35 cellular contexts compared by ENCODE assay signal in the genomic region with DNA sequence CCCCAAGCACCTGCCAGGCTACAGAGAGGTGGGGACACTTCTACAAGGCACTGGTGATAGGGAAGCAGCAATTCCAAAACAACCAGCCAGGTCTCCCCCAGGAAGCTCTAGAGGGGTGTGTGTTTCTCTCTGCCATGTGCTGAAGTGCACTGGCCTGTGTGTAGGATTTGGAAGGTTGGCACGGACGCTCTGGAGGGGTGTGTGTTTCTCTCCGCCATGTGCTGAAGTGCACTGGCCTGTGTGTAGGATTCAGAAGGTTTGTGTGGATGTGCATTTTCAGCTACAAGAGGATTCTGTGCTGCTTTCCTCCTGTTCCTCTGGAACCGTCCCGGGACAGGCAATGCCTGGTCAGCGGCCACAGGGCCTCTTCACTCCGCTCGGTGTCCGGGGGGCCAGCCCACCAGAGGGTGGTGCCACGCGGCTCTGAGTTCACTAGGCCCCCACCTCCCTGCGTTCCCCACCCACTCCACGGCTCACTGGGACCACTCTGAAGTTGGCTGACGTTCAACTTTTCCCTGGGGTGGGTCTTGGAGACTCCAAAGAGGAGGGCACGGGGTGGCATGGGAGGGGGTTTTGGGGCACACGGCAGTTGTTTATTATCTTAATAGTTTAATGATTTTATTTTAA.
"Had no signal": no experiment of that assay in that cellular context is flagged by ENCODE, and none has a peak within 500 bp of the region (broad histone marks: within the 10 kb centered on the region; RNA-seq: fewer than 3 reads in every experiment).

No MANE protein-coding gene starts in this region.

- H3K36me3 Mint-ChIP-seq: activated naive CD4-positive, alpha-beta T cell treated with anti-CD3 and anti-CD28 coated beads, Interleukin-2, amount 50 U/mL, for 72 hours had no signal

- H3K36me3 ChIP-seq: adrenal gland, breast epithelium, MG63, Peyer's patch, SJSA1 had no signal

- H3K4me1 ChIP-seq: adrenal gland, body of pancreas, breast epithelium, Peyer's patch, SJSA1 had no signal

- H3K9me3 ChIP-seq: adrenal gland, body of pancreas, MG63, Peyer's patch, SK-N-SH had no signal

- H3K27ac Mint-ChIP-seq: activated CD4-positive, alpha-beta T cell treated with anti-CD3 and anti-CD28 coated beads for 36 hours; activated CD4-positive, alpha-beta T cell treated with anti-CD3 and anti-CD28 coated beads, Interleukin-2, amount 10 ng/mL, durations not matched to agents 7 days and 5 days; activated naive CD4-positive, alpha-beta T cell treated with anti-CD3 and anti-CD28 coated beads for 36 hours; activated T-cell treated with anti-CD3 and anti-CD28 coated beads, Interleukin-2, amount 50 U/mL, for 72 hours; activated T-helper 17 cell treated with anti-CD3 and anti-CD28 coated beads, Interleukin-2, amount 50 U/mL, for 72 hours; T-helper 1 cell treated with Interleukin-12 subunit alpha and Interleukin-12 subunit beta and Interleukin-4 antibody, amounts not matched to agents 30 μg/mL and 1 μg/mL, for 36 hours; T-helper 2 cell treated with Interferon-gamma antibody and Interleukin-4, amounts not matched to agents 5 μg/mL and 100 μg/mL, for 36 hours had no signal

- FAIRE-seq: astrocyte, TTC549 had no signal

- H3K4me1 Mint-ChIP-seq: activated CD4-positive, alpha-beta T cell treated with anti-CD3 and anti-CD28 coated beads for 36 hours; activated CD4-positive, alpha-beta T cell treated with anti-CD3 and anti-CD28 coated beads, Interleukin-2, amount 10 ng/mL, durations not matched to agents 7 days and 5 days; activated T-helper 17 cell treated with anti-CD3 and anti-CD28 coated beads, Interleukin-2, amount 50 U/mL, for 72 hours had no signal

- ATAC-seq: activated CD4-positive, alpha-beta T cell treated with anti-CD3 and anti-CD28 coated beads for 36 hours; activated naive CD4-positive, alpha-beta T cell treated with anti-CD3 and anti-CD28 coated beads, Interleukin-2, amount 50 U/mL, for 72 hours; activated T-cell treated with anti-CD3 and anti-CD28 coated beads, Interleukin-2, amount 50 U/mL, for 72 hours; activated T-helper 17 cell treated with anti-CD3 and anti-CD28 coated beads, Interleukin-2, amount 50 U/mL, for 72 hours; body of pancreas; PC-3 had no signal

- H3K4me3 Mint-ChIP-seq: activated CD4-positive, alpha-beta T cell treated with anti-CD3 and anti-CD28 coated beads for 36 hours; activated CD4-positive, alpha-beta T cell treated with anti-CD3 and anti-CD28 coated beads, Interleukin-2, amount 10 ng/mL, durations not matched to agents 7 days and 5 days; activated naive CD4-positive, alpha-beta T cell treated with anti-CD3 and anti-CD28 coated beads for 36 hours; activated T-cell treated with anti-CD3 and anti-CD28 coated beads, Interleukin-2, amount 50 U/mL, for 72 hours; activated T-helper 17 cell treated with anti-CD3 and anti-CD28 coated beads, Interleukin-2, amount 50 U/mL, for 72 hours; T-helper 1 cell treated with Interleukin-12 subunit alpha and Interleukin-12 subunit beta and Interleukin-4 antibody, amounts not matched to agents 30 μg/mL and 1 μg/mL, for 36 hours; T-helper 2 cell treated with Interferon-gamma antibody and Interleukin-4, amounts not matched to agents 5 μg/mL and 100 μg/mL, for 36 hours had no signal

- H3K9ac ChIP-seq: SK-N-SH had no signal

- H3K4me2 ChIP-seq: SK-N-SH had no signal

- H3K4me3 ChIP-seq: adrenal gland, body of pancreas, breast epithelium, MG63, Peyer's patch, SJSA1 had no signal

- H3K27me3 ChIP-seq: adrenal gland, body of pancreas, Peyer's patch, SJSA1 had no signal

- H3K27ac ChIP-seq: adrenal gland, body of pancreas, breast epithelium, Peyer's patch, SJSA1 had no signal

- H3K9me3 Mint-ChIP-seq: activated CD4-positive, alpha-beta T cell treated with anti-CD3 and anti-CD28 coated beads, Interleukin-2, amount 10 ng/mL, durations not matched to agents 7 days and 5 days; activated naive CD4-positive, alpha-beta T cell treated with anti-CD3 and anti-CD28 coated beads for 36 hours; T-helper 1 cell treated with Interleukin-12 subunit alpha and Interleukin-12 subunit beta and Interleukin-4 antibody, amounts not matched to agents 30 μg/mL and 1 μg/mL, for 36 hours; T-helper 2 cell treated with Interferon-gamma antibody and Interleukin-4, amounts not matched to agents 5 μg/mL and 100 μg/mL, for 36 hours had no signal

- DNase-seq: activated CD4-positive, alpha-beta T cell treated with anti-CD3 and anti-CD28 coated beads for 36 hours; activated CD4-positive, alpha-beta T cell treated with anti-CD3 and anti-CD28 coated beads, Interleukin-2, amount 10 ng/mL, durations not matched to agents 7 days and 5 days; activated CD4-positive, alpha-beta T cell treated with anti-CD3 and anti-CD28 coated beads, Interleukin-2, amount 50 U/mL, for 48 hours; activated CD8-positive, alpha-beta memory T cell treated with anti-CD3 and anti-CD28 coated beads, Interleukin-2, amount 50 U/mL, for 48 hours; activated gamma-delta T cell treated with Interleukin-2 at 50 U/mL for 16 hours; activated naive CD4-positive, alpha-beta T cell treated with anti-CD3 and anti-CD28 coated beads for 36 hours; activated T-cell treated with anti-CD3 and anti-CD28 coated beads, Interleukin-2, amount 50 U/mL, for 72 hours; adrenal gland; body of pancreas; Kasumi-1; KG1; MG63; NCI-H1048; NCI-H1105 treated with DMSO at 0.1 percent for 48 hours; NCI-H1436; NCI-H1694; NCI-H1930; NCI-H2081 treated with DMSO at 0.1 percent for 48 hours; NCI-H345; NCI-H526; NCI-H748 treated with DMSO at 0.1 percent for 48 hours; NK-92 treated with Interleukin-12 subunit alpha and Interleukin-12 subunit beta, amount 100 ng/mL, for 24 hours; PC-3; Peyer's patch; RPMI8226; SHP77 treated with DMSO at 0.1 percent for 48 hours; SK-N-SH had no signal
